Comparison of ENCODE assay signal across 20 cellular contexts in genomic region chr6:108363113-108363512, GRCh38.
"Had no signal": no experiment of that assay in that cellular context is flagged by ENCODE, and none has a peak within 500 bp of the region (broad histone marks: within the 10 kb centered on the region; RNA-seq: fewer than 3 reads in every experiment).

No MANE protein-coding gene starts in this region.

- ATAC-seq: activated T-cell treated with anti-CD3 and anti-CD28 coated beads, Interleukin-2, amount 50 U/mL, for 4 hours had no signal

- H2AFZ ChIP-seq: PC-9 had no signal

- DNase-seq: activated CD4-positive, alpha-beta memory T cell treated with anti-CD3 and anti-CD28 coated beads for 36 hours; activated CD4-positive, alpha-beta T cell treated with anti-CD3 and anti-CD28 coated beads, Interleukin-2, amount 10 ng/mL, durations not matched to agents 7 days and 5 days; activated CD4-positive, CD25-positive, alpha-beta regulatory T cell; activated CD8-positive, alpha-beta memory T cell treated with anti-CD3 and anti-CD28 coated beads for 24 hours; activated gamma-delta T cell; activated naive CD4-positive, alpha-beta T cell treated with anti-CD3 and anti-CD28 coated beads for 36 hours; activated T-cell treated with anti-CD3 and anti-CD28 coated beads, Interleukin-2, amount 50 U/mL, for 4 hours; cerebellar nuclear complex; Kasumi-1; KBM-7; NCI-H1048; NCI-H146; NCI-H187 treated with DMSO at 0.1 percent for 48 hours; NCI-H2081 treated with DMSO at 0.1 percent for 48 hours; NCI-H2171 treated with DMSO at 0.1 percent for 48 hours; NCI-H345; NCI-H510A treated with DMSO at 0.1 percent for 48 hours; SHP77 treated with DMSO at 0.1 percent for 48 hours; T1000 had no signal

- H3K4me2 ChIP-seq: PC-9 had no signal

- H3K4me3 ChIP-seq: PC-9 had no signal

- H3K27ac ChIP-seq: PC-9 had no signal
